Comparison of ENCODE assay signal across 17 cellular contexts in genomic region chr15:93076217-93076616, GRCh38. TPM values are rescaled to one million over a fixed set of nuclear protein-coding genes. Genes with fewer than 3 reads are reported as not detected.
DNase-seq lines count a peak whose midpoint lies in the region; TF ChIP-seq lines count a peak whose summit lies in the region.
"Had no signal": no experiment of that assay in that cellular context is flagged by ENCODE, and none has a peak within 500 bp of the region (broad histone marks: within the 10 kb centered on the region; RNA-seq: fewer than 3 reads in every experiment).

No MANE protein-coding gene starts in this region.

- in situ Hi-C loops in transverse colon (cut with MboI; ENCODE audit: low pct_ligation_motif_present in 1 of 4, low pct_unique_long_range_greater_than_20kb in 1 of 4, low sequenced_read_pairs in 3 of 4) = loop anchor here in 3 of 4 donors (25.0 kb wide), 1 partner anchor 911 kb away; no protein-coding TSS in a partner anchor

- no peak overlapping the region for H4K8ac ChIP-seq in mesendoderm (ENCODE audit: low read depth, low read length)

- TF ChIP-seq POLR2A in esophagus squamous epithelium (IDR thresholded peaks at IDR 0.05) (no peak), sigmoid colon (IDR thresholded peaks at IDR 0.05) (no peak), transverse colon (IDR thresholded peaks at IDR 0.05) (no peak)

- H2BK5ac ChIP-seq in mesendoderm (ENCODE audit: low read length) = no peak overlapping the region

- H2AK5ac ChIP-seq in mesendoderm (ENCODE audit: low read length) = no peak overlapping the region

- H3K4me3 ChIP-seq in esophagus squamous epithelium (no peak overlapping the region), neural progenitor cell (no peak overlapping the region), sigmoid colon (no peak overlapping the region), transverse colon (no peak overlapping the region), mesendoderm (ENCODE audit: low read length) (no peak overlapping the region)

- intact Hi-C loops in esophagus squamous epithelium (cut with DNase I) = no loop called here
- intact Hi-C loops in sigmoid colon (cut with DNase I) = no loop called here
- intact Hi-C loops in transverse colon (cut with DNase I; ENCODE audit: low total_unique reads) = no loop called here

- H3K56ac ChIP-seq in mesendoderm (ENCODE audit: low read length) = no peak overlapping the region

- H3K4me1 Mint-ChIP-seq in neural progenitor cell (peaks cover 65% of the 10 kb centered on the region), HFFc6 (ENCODE audit: low read depth) (peaks cover 13% of the 10 kb centered on the region)

- peaks cover 98% of the 10 kb centered on the region for H4K20me1 ChIP-seq in neural progenitor cell (ENCODE audit: low read depth)

- no peak overlapping the region for H3K18ac ChIP-seq in mesendoderm (ENCODE audit: low read length)

- H3K4ac ChIP-seq in mesendoderm (ENCODE audit: low read depth, low read length) = no peak overlapping the region

- H3K27me3 Mint-ChIP-seq in neural progenitor cell (ENCODE audit: insufficient read depth, low read depth) (no peaks in the 10 kb centered on the region), HFFc6 (ENCODE audit: insufficient read depth) (peaks cover 45% of the 10 kb centered on the region)

- H3K9me3 Mint-ChIP-seq in neural progenitor cell (no peaks in the 10 kb centered on the region), HFFc6 (no peaks in the 10 kb centered on the region)
- H3K9me3 Mint-ChIP-seq: CD8-positive, alpha-beta T cell; IgD-negative memory B cell had no signal

- H3K27ac Mint-ChIP-seq in neural progenitor cell (no peak overlapping the region), HFFc6 (no peak overlapping the region)
- H3K27ac Mint-ChIP-seq: CD14-positive monocyte; CD8-positive, alpha-beta T cell; IgD-negative memory B cell had no signal

- H2AFZ ChIP-seq in neural progenitor cell (replicated peaks) = no peak overlapping the region

- peaks cover 79% of the 10 kb centered on the region for H3F3A ChIP-seq in neural progenitor cell (ENCODE audit: low read depth)

- no peak overlapping the region for H2BK15ac ChIP-seq in mesendoderm (replicated peaks; ENCODE audit: low read depth)

- H3K27me3 ChIP-seq in esophagus squamous epithelium (peaks cover 0 to 36% (median 0%) of the 10 kb centered on the region in 4 donors), neural progenitor cell (no peaks in the 10 kb centered on the region), sigmoid colon (no peaks in the 10 kb centered on the region), transverse colon (peaks cover 58% of the 10 kb centered on the region), mesendoderm (ENCODE audit: insufficient read depth, low read length, poor library complexity) (no peaks in the 10 kb centered on the region)

- no peak overlapping the region for H4K5ac ChIP-seq in mesendoderm (ENCODE audit: low read length)

- no peaks in the 10 kb centered on the region for H3K36me3 ChIP-seq in esophagus squamous epithelium
- H3K36me3 ChIP-seq in neural progenitor cell = no peaks in the 10 kb centered on the region
- no peaks in the 10 kb centered on the region for H3K36me3 ChIP-seq in sigmoid colon
- H3K36me3 ChIP-seq in transverse colon = no peaks in the 10 kb centered on the region
- H3K36me3 ChIP-seq in mesendoderm (ENCODE audit: control insufficient read depth, insufficient read depth, low read length) = no peaks in the 10 kb centered on the region
- H3K36me3 ChIP-seq: BE2C had no signal

- DNase-seq in esophagus squamous epithelium (lab: John Stamatoyannopoulos, UW) = no peak
- no peak for DNase-seq in neural progenitor cell (ENCODE audit: low spot score)
- DNase-seq in sigmoid colon = no peak
- no peak for DNase-seq in transverse colon
- no peak for DNase-seq in mesendoderm
- no peak for DNase-seq in activated naive CD4-positive, alpha-beta T cell treated with Interleukin-2 at 50 U/mL for 16 hours
- no peak for DNase-seq in T-helper 9 cell
- no peak for DNase-seq in HFFc6
- DNase-seq: BE2C; CD8-positive, alpha-beta T cell; COR-L47; DMS53; GF-D8; HCEC 1CT had no signal

- no peak for TF ChIP-seq CTCF in esophagus squamous epithelium (IDR thresholded peaks at IDR 0.05)
- TF ChIP-seq CTCF in neural progenitor cell (IDR thresholded peaks at IDR 0.05) = no peak
- no peak for TF ChIP-seq CTCF in sigmoid colon (IDR thresholded peaks at IDR 0.05)
- no peak for TF ChIP-seq CTCF in transverse colon (IDR thresholded peaks at IDR 0.05)
- TF ChIP-seq CTCF in HFFc6 (IDR thresholded peaks at IDR 0.05) = no peak

- H3K79me2 ChIP-seq in neural progenitor cell (ENCODE audit: low read depth) (peaks cover 100% of the 10 kb centered on the region), mesendoderm (ENCODE audit: control insufficient read depth, insufficient read depth, low read length) (no peaks in the 10 kb centered on the region)

- peaks cover 24 to 100% (median 33%) of the 10 kb centered on the region in 3 donors for H3K4me1 ChIP-seq in esophagus squamous epithelium
- peaks cover 82% of the 10 kb centered on the region for H3K4me1 ChIP-seq in neural progenitor cell
- H3K4me1 ChIP-seq in sigmoid colon = peaks cover 0 to 79% (median 57%) of the 10 kb centered on the region in 4 donors
- H3K4me1 ChIP-seq in transverse colon = peaks cover 0 to 44% (median 3%) of the 10 kb centered on the region in 4 donors
- peaks cover 2% of the 10 kb centered on the region for H3K4me1 ChIP-seq in mesendoderm (ENCODE audit: control insufficient read depth, low read depth, low read length)
- H3K4me1 ChIP-seq: BE2C had no signal

- H3K4me2 ChIP-seq in neural progenitor cell = peak overlapping the region; percentile 100
- H3K4me2 ChIP-seq in mesendoderm (ENCODE audit: low read length) = no peak overlapping the region

- H3K9me3 ChIP-seq in esophagus squamous epithelium = no peaks in the 10 kb centered on the region
- H3K9me3 ChIP-seq in neural progenitor cell (ENCODE audit: low read depth) = no peaks in the 10 kb centered on the region
- H3K9me3 ChIP-seq in sigmoid colon = no peaks in the 10 kb centered on the region
- H3K9me3 ChIP-seq in transverse colon = no peaks in the 10 kb centered on the region
- H3K9me3 ChIP-seq: BE2C had no signal

- H3K36me3 Mint-ChIP-seq in neural progenitor cell (peaks cover 8% of the 10 kb centered on the region), HFFc6 (ENCODE audit: low read depth) (no peaks in the 10 kb centered on the region)
- H3K36me3 Mint-ChIP-seq: CD8-positive, alpha-beta T cell had no signal

- H2BK120ac ChIP-seq in mesendoderm (ENCODE audit: low read depth, low read length) = no peak overlapping the region

- no peaks in the 10 kb centered on the region for H3K79me1 ChIP-seq in mesendoderm (ENCODE audit: low read length)

- TF ChIP-seq EP300 in sigmoid colon (IDR thresholded peaks at IDR 0.05) (no peak), transverse colon (IDR thresholded peaks at IDR 0.05; ENCODE audit: low read depth) (no peak)

- peak overlapping the region in 3 of 4 donors; percentile 30 to 94 (median 68) for H3K27ac ChIP-seq in esophagus squamous epithelium
- H3K27ac ChIP-seq in neural progenitor cell = peak overlapping the region; percentile 34
- H3K27ac ChIP-seq in sigmoid colon = peak overlapping the region; percentile 60 to 96 (median 76)
- H3K27ac ChIP-seq in transverse colon = peak overlapping the region; percentile 53 to 96 (median 62)
- H3K27ac ChIP-seq in mesendoderm (ENCODE audit: low read depth, low read length) = no peak overlapping the region

- H3K4me3 Mint-ChIP-seq in neural progenitor cell = no peak overlapping the region
- no peak overlapping the region for H3K4me3 Mint-ChIP-seq in HFFc6
- H3K4me3 Mint-ChIP-seq: CD8-positive, alpha-beta T cell; IgD-negative memory B cell had no signal

- H3K23ac ChIP-seq in mesendoderm (ENCODE audit: low read length) = no peak overlapping the region

- WGBS in esophagus squamous epithelium, 2 donors = 73% methylated on average over 1 of the region's 1 CpG; no CpG with 5 or more reads in 1 of the 2 donors
- WGBS in sigmoid colon, 2 donors = 90 to 91% methylated on average over 1 of the region's 1 CpG
- 75% methylated on average over 1 of the region's 1 CpG; no CpG with 5 or more reads in 1 of the 2 donors for WGBS in transverse colon (ENCODE audit: low coverage in 1 of 2), 2 donors
- WGBS in mesendoderm (ENCODE audit: extremely low coverage, insufficient coverage, low lambda C conversion rate) = no CpG with 5 or more reads among the region's 1 CpG

- H3K9ac ChIP-seq in neural progenitor cell = no peak overlapping the region
- no peak overlapping the region for H3K9ac ChIP-seq in mesendoderm (ENCODE audit: low read length)

RNA-seq across cellular contexts. Expression of gene RGMA, which starts 12.8 kb away (rescaled TPM):
- total RNA-seq in esophagus squamous epithelium = 10 to 100 TPM; 18.8 to 74.7 (median 47.1) TPM
- 41.4 and 85.1 TPM in 2 replicates for total RNA-seq in neural progenitor cell (ENCODE audit: low replicate concordance)
- 10 to 100 TPM; 21.8 to 58.6 (median 32.8) TPM for total RNA-seq in sigmoid colon
- polyA plus RNA-seq in sigmoid colon = 10 to 100 TPM in 1 of 3 donors, 1 to 10 TPM in 2; 1.4 to 18.5 (median 6.0) TPM
- total RNA-seq in transverse colon = 10 to 100 TPM in 2 of 4 donors, 1 to 10 TPM in 2; 8.6 to 53.3 (median 20.6) TPM
- 8.8 TPM for polyA plus RNA-seq in mesendoderm (2013, experiment 1 of 2)
- polyA plus RNA-seq in mesendoderm (2013, experiment 2 of 2) = 9.4 TPM
- total RNA-seq in HFFc6 (2021; fragmentation: NEBNext Ultra II Directional; extraction: Animal tissue kit (Norgen Biotek cat#: 25700)) = under 1 TPM in 5 of 6 experiments, not detected in 1; 0.07 to 0.32 (median 0.19) TPM
- total RNA-seq: HT1080 had no signal
- polyA plus RNA-seq: IgD-negative memory B cell had no signal

Comparison
In these comparisons a context has a peak if more than half of its experiments do, and no peak if none do; other contexts are left out.
1. RNA of gene RGMA, which starts 12.8 kb away (total RNA-seq): 18.8 to 74.7 TPM in esophagus squamous epithelium, 41.4 to 85.1 TPM in neural progenitor cell, 21.8 to 58.6 TPM in sigmoid colon and 8.6 to 53.3 TPM in transverse colon; 0.07 to 0.32 TPM in HFFc6; every median in the first group is over 4 times any median in the second.